Comparison of ENCODE assay signal across 1 cellular context in the genomic region with DNA sequence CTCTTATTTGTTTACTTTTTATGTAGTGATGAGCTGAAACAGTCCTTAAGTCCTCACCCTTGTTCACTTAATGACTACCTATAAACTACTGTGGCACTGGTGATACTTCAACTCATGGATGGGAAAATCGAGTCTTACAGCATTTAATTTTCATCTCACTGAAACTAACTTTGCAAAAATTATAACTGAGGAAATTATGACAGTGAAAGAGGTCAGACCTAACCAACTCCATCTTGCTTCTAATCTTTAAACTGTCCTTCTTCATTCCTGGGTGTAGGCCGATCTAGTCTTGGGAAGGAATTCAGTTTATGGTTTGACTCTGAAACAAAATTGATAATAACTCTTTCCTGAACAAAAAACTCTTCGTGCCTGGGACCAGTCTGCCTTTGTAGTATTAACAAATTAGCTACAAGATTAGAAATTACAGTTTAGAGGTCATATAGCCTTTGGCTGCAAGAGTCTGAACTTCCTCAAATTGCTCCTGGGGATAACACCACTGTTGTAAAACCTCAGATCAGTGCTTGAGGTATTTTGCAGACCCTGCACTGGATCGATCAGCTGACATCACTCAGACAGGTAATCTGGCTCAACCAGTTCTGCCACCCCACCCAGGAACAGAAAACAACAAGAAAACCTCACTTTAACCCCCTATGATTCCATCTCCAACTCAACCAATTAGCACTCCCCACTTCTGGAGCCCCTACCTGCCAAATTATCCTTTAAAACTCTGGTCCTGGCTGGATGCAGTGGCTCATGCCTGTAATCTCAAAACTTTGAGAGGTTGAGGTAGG.
TF ChIP-seq lines count a peak whose summit lies in the region.

No MANE protein-coding gene starts in this region.

TF ChIP-seq in H1, 55 proteins besides CTCF, POLR2A, EP300 and RAD21:
- no peak for TF ChIP-seq PHF8 (conservative IDR thresholded peaks at IDR 0.05; ENCODE audit: low read depth, low read length)
- no peak for TF ChIP-seq TBP (IDR thresholded peaks at IDR 0.05; ENCODE audit: low read depth, low read length)
- TF ChIP-seq POLR2AphosphoS5 (IDR thresholded peaks at IDR 0.05; ENCODE audit: low read depth, low read length), result no peak
- TF ChIP-seq TCF12 (IDR thresholded peaks at IDR 0.05; ENCODE audit: low read depth, low read length), result no peak
- TF ChIP-seq BRCA1 (IDR thresholded peaks at IDR 0.05; ENCODE audit: low read depth, low read length), result no peak
- TF ChIP-seq NRF1 (IDR thresholded peaks at IDR 0.05; ENCODE audit: low read depth, low read length), result no peak
- TF ChIP-seq TAF7 (optimal IDR thresholded peaks at IDR 0.05; ENCODE audit: borderline replicate concordance, low read depth, low read length), result no peak
- no peak for TF ChIP-seq RBBP5 (IDR thresholded peaks at IDR 0.05; ENCODE audit: borderline replicate concordance, low read depth, low read length)
- TF ChIP-seq BCL11A (IDR thresholded peaks at IDR 0.05; ENCODE audit: low read depth in 2 of 2, low read length in 2 of 2), result no peak
- TF ChIP-seq CREB1 (IDR thresholded peaks at IDR 0.05), result no peak
- TF ChIP-seq FOSL1 (IDR thresholded peaks at IDR 0.05; ENCODE audit: insufficient read depth, low read depth, low read length), result no peak
- no peak for TF ChIP-seq CHD1 (IDR thresholded peaks at IDR 0.05; ENCODE audit: low read depth, low read length)
- TF ChIP-seq ZNF274 (IDR thresholded peaks at IDR 0.05; ENCODE audit: borderline replicate concordance, extremely low read depth, low read length), result no peak
